ENCODE assay signal across 9 cellular contexts in the genomic region with DNA sequence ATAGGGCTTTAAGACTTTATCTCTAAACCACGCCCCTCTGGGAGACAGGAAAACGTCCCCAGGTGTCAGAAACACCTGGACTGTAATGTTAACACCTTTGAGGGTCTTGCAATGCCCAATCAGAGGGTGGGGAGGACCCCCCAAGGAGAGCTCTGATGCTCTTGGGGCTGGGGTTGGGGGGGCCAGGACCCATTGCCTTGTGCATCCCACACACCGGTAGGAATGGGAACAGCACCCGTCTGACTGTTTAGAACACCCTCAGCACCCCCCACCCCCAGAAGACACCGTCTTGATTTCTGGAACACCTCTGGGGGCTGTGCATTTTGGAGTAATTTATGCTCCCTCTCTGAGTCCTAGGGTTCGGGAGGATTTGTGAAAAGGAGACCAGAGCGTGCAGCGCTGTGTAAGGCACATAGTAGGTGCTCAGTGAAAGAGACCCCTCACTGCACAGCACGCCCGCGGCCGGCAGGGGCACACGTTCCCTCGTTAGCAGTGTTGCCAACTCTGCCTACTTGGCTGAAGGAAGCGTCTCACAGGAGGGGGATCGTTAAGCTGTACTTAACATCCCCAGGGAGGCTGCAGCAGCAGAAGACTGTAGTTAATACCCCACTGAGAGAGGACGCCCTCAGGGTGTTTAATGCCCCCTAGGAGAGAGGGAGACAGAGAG. TPM values are rescaled to one million over a fixed set of nuclear protein-coding genes. Genes with fewer than 3 reads are reported as not detected.
DNase-seq lines count a peak whose midpoint lies in the region; ATAC-seq, FAIRE-seq and TF ChIP-seq lines count a peak whose summit lies in the region.
"Had no signal": no experiment of that assay in that cellular context is flagged by ENCODE, and none has a peak within 500 bp of the region (broad histone marks: within the 10 kb centered on the region; RNA-seq: fewer than 3 reads in every experiment).

No MANE protein-coding gene starts in this region.

- no peak overlapping the region for H3K4ac ChIP-seq in H1 (replicated peaks; ENCODE audit: insufficient read length, low read depth, low read length)

- peaks cover 12% of the 10 kb centered on the region for H3K23me2 ChIP-seq in H1 (ENCODE audit: low read depth, low read length)

- H3K36me3 ChIP-seq in H1 (ENCODE audit: control insufficient read depth in 2 of 4, insufficient read depth in 4 of 4, low read length in 3 of 4) (no peaks in the 10 kb centered on the region; a peak in 1 of 8 replicates), pancreas (no peaks in the 10 kb centered on the region)

- H3K4me3 ChIP-seq in H1 (ENCODE audit: extremely low read depth in 1 of 4, insufficient read depth in 2 of 4, low read depth in 3 of 4, low read length in 4 of 4) (no peak overlapping the region), pancreas (no peak overlapping the region)

- H4K20me1 ChIP-seq in H1 (replicated peaks in 1 of 2; ENCODE audit: control insufficient read depth in 1 of 2, insufficient read depth in 2 of 2, low read length in 2 of 2), result peaks cover 6 to 29% of the 10 kb centered on the region in 2 experiments

- TF ChIP-seq EP300 in H1 (IDR thresholded peaks at IDR 0.05; ENCODE audit: borderline replicate concordance in 1 of 2, low read depth in 2 of 2, low read length in 2 of 2), result 0 out of 3 replicates have a peak, but pooled peaks of 1 of the 2 experiments have one; percentile 43

- H3K23ac ChIP-seq in H1 (ENCODE audit: insufficient read length), result no peak overlapping the region

- H3K56ac ChIP-seq in H1 (replicated peaks; ENCODE audit: insufficient read length, low read depth, low read length), result no peak overlapping the region

- no peak overlapping the region for H3K27ac Mint-ChIP-seq in activated naive CD8-positive, alpha-beta T cell
- no peak overlapping the region for H3K27ac Mint-ChIP-seq in activated naive CD8-positive, alpha-beta T cell treated with anti-CD3 and anti-CD28 coated beads, Interleukin-2, amount 50 U/mL, for 24 hours
- H3K27ac Mint-ChIP-seq in activated T-helper 1 cell treated with anti-CD3 and anti-CD28 coated beads, Interleukin-12 subunit alpha, Interleukin-12 subunit beta, Interleukin-2, Interleukin-4 antibody, amounts not matched to agents 30 ng/mL and 10 ng/mL and 1 ng/mL, durations not matched to agents 14 hours and 24 hours and 36 hours, result no peak overlapping the region
- H3K27ac Mint-ChIP-seq: T-helper 2 cell treated with Interferon-gamma antibody and Interleukin-4, amounts not matched to agents 5 μg/mL and 100 μg/mL, for 36 hours had no signal

- H4K8ac ChIP-seq in H1 (ENCODE audit: extremely low read depth, insufficient read depth, low read length), result no peak overlapping the region

- H3K9ac ChIP-seq in H1 (replicated peaks in 1 of 4; ENCODE audit: extremely low read depth in 1 of 4, low read depth in 3 of 4, low read length in 3 of 4), result no peak overlapping the region

- no peaks in the 10 kb centered on the region for H3K79me1 ChIP-seq in H1 (ENCODE audit: low read depth, low read length)

- H2BK20ac ChIP-seq in H1 (ENCODE audit: low read length), result no peak overlapping the region

- H3K27ac ChIP-seq in H1 (ENCODE audit: low read depth, low read length) (no peak overlapping the region), RWPE1 (no peak overlapping the region), pancreas (no peak overlapping the region)

- CTCF ChIA-PET in H1 (lab: Charles Lee; ENCODE audit: partially characterized antibody) (interaction anchor here (0.8 to 7.0 kb wide), 24 partner anchors 9 to 66 kb away, joined by 3 to 51 read pairs (median 5); partner anchors contain the start of gene ARHGEF1), RWPE1 (lab: Yijun Ruan, JAX) (interaction anchor here (0.8 kb wide), 1 partner anchor 27 kb away, joined by 3 read pairs; no protein-coding TSS in a partner anchor)

- no peak for ATAC-seq in activated naive CD8-positive, alpha-beta T cell treated with anti-CD3 and anti-CD28 coated beads, Interleukin-2, amount 50 U/mL, for 24 hours
- no peak for ATAC-seq in pancreas

- POLR2A ChIA-PET in H1 (lab: Charles Lee; ENCODE audit: partially characterized antibody) (interaction anchor here (0.6 to 9.6 kb wide), 12 partner anchors 9 to 151 kb away, joined by 3 to 71 read pairs (median 6); partner anchors contain the start of gene RABAC1), RWPE1 (lab: Yijun Ruan, JAX; ENCODE audit: low non-redundant PET) (no interaction called here)

- peak; percentile 22 to 49; a peak in 3 of 4 replicates for TF ChIP-seq RAD21 in H1 (IDR thresholded peaks at IDR 0.05 in 1 of 2, conservative IDR thresholded peaks at IDR 0.05 in 1 of 2; ENCODE audit: low read depth in 2 of 2, low read length in 2 of 2)

- H3K27me3 Mint-ChIP-seq in activated naive CD8-positive, alpha-beta T cell, result no peaks in the 10 kb centered on the region
- peaks cover 16% of the 10 kb centered on the region for H3K27me3 Mint-ChIP-seq in activated naive CD8-positive, alpha-beta T cell treated with anti-CD3 and anti-CD28 coated beads, Interleukin-2, amount 50 U/mL, for 24 hours
- peaks cover 18% of the 10 kb centered on the region for H3K27me3 Mint-ChIP-seq in activated T-helper 1 cell treated with anti-CD3 and anti-CD28 coated beads, Interleukin-12 subunit alpha, Interleukin-12 subunit beta, Interleukin-2, Interleukin-4 antibody, amounts not matched to agents 30 ng/mL and 10 ng/mL and 1 ng/mL, durations not matched to agents 14 hours and 24 hours and 36 hours (ENCODE audit: insufficient read depth)

- H2BK12ac ChIP-seq in H1 (ENCODE audit: low read depth, low read length), result no peak overlapping the region

- intact Hi-C loops in activated T-helper 1 cell treated with anti-CD3 and anti-CD28 coated beads, Interleukin-12 subunit alpha, Interleukin-12 subunit beta, Interleukin-2, Interleukin-4 antibody, amounts not matched to agents 30 ng/mL and 10 ng/mL and 1 ng/mL, durations not matched to agents 14 hours and 24 hours and 36 hours (cut with micrococcal nuclease), result no loop called here
- intact Hi-C loops in pancreas (cut with DNase I), result no loop called here

- no peak overlapping the region for H2AFZ ChIP-seq in H1 (ENCODE audit: low read length)

- no peak for DNase-seq in activated naive CD8-positive, alpha-beta T cell treated with anti-CD3 and anti-CD28 coated beads, Interleukin-2, amount 50 U/mL, for 24 hours
- DNase-seq in NCI-H2171 treated with DMSO at 0.1 percent for 48 hours (lab: John Stamatoyannopoulos, UW) (peak; percentile 46), H1 (ENCODE audit: low read depth in 1 of 2, low spot score in 2 of 2) (peak; percentile 58 to 84), retina (peak; percentile 35), RWPE1 (ENCODE audit: low spot score) (no peak), pancreas (no peak)
- DNase-seq in activated T-helper 1 cell treated with anti-CD3 and anti-CD28 coated beads, Interleukin-12 subunit alpha, Interleukin-12 subunit beta, Interleukin-2, Interleukin-4 antibody, amounts not matched to agents 30 ng/mL and 10 ng/mL and 1 ng/mL, durations not matched to agents 14 hours and 24 hours and 36 hours (ENCODE audit: low spot score), result no peak

- H3K4me1 ChIP-seq in H1 (replicated peaks in 1 of 4; ENCODE audit: control insufficient read depth in 3 of 4, insufficient read depth in 4 of 4, low read length in 3 of 4) (peaks cover 6 to 23% (median 15%) of the 10 kb centered on the region in 4 experiments), pancreas (no peaks in the 10 kb centered on the region)

- H3K14ac ChIP-seq in H1 (ENCODE audit: insufficient read length), result no peak overlapping the region

- no peak overlapping the region for H2BK15ac ChIP-seq in H1 (ENCODE audit: low read length)

- TF ChIP-seq CTCF in H1 (IDR thresholded peaks at IDR 0.05; ENCODE audit: control extremely low read depth in 1 of 3, insufficient read depth in 1 of 3, low read depth in 1 of 3, low read length in 3 of 3) (peak; percentile 59 to 97 (median 91)), RWPE1 (conservative IDR thresholded peaks at IDR 0.05; ENCODE audit: low read depth) (no peak), pancreas (IDR thresholded peaks at IDR 0.05) (no peak)

- H3K18ac ChIP-seq in H1 (ENCODE audit: extremely low read depth, low read length), result no peak overlapping the region

- peak; percentile 73 for FAIRE-seq in H1 (lab: Jason Lieb, UNC)
- FAIRE-seq in pancreas (lab: Jason Lieb, UNC), result no peak

- H3K79me2 ChIP-seq in H1 (ENCODE audit: control insufficient read depth in 1 of 2, insufficient read depth in 2 of 2, low read length in 2 of 2), result no peaks in the 10 kb centered on the region

- no peak overlapping the region for H2AK5ac ChIP-seq in H1 (ENCODE audit: low read depth, low read length)

- H4K91ac ChIP-seq in H1 (replicated peaks; ENCODE audit: insufficient read length, low read length), result no peak overlapping the region

- H3K9me3 Mint-ChIP-seq in activated naive CD8-positive, alpha-beta T cell (ENCODE audit: low read depth), result no peaks in the 10 kb centered on the region
- no peaks in the 10 kb centered on the region for H3K9me3 Mint-ChIP-seq in activated naive CD8-positive, alpha-beta T cell treated with anti-CD3 and anti-CD28 coated beads, Interleukin-2, amount 50 U/mL, for 24 hours
- H3K9me3 Mint-ChIP-seq in activated T-helper 1 cell treated with anti-CD3 and anti-CD28 coated beads, Interleukin-12 subunit alpha, Interleukin-12 subunit beta, Interleukin-2, Interleukin-4 antibody, amounts not matched to agents 30 ng/mL and 10 ng/mL and 1 ng/mL, durations not matched to agents 14 hours and 24 hours and 36 hours, result no peaks in the 10 kb centered on the region
- H3K9me3 Mint-ChIP-seq: T-helper 2 cell treated with Interferon-gamma antibody and Interleukin-4, amounts not matched to agents 5 μg/mL and 100 μg/mL, for 36 hours had no signal

- H3K4me2 ChIP-seq in H1 (ENCODE audit: insufficient read depth in 1 of 2, low read depth in 2 of 2, low read length in 2 of 2), result peak overlapping the region in 1 of 2 experiments; percentile 19; a peak in 1 of 4 replicates

- no peak for TF ChIP-seq POLR2A in H1 (IDR thresholded peaks at IDR 0.05; ENCODE audit: control extremely low read depth in 1 of 2, low read depth in 2 of 2, low read length in 2 of 2)

- peak overlapping the region; percentile 20 for H3K4me3 Mint-ChIP-seq in activated naive CD8-positive, alpha-beta T cell
- no peak overlapping the region for H3K4me3 Mint-ChIP-seq in activated naive CD8-positive, alpha-beta T cell treated with anti-CD3 and anti-CD28 coated beads, Interleukin-2, amount 50 U/mL, for 24 hours
- H3K4me3 Mint-ChIP-seq in activated T-helper 1 cell treated with anti-CD3 and anti-CD28 coated beads, Interleukin-12 subunit alpha, Interleukin-12 subunit beta, Interleukin-2, Interleukin-4 antibody, amounts not matched to agents 30 ng/mL and 10 ng/mL and 1 ng/mL, durations not matched to agents 14 hours and 24 hours and 36 hours, result no peak overlapping the region

- no peak overlapping the region for H4K5ac ChIP-seq in H1 (ENCODE audit: insufficient read length, low read depth, low read length)

- no peaks in the 10 kb centered on the region for H3K36me3 Mint-ChIP-seq in activated naive CD8-positive, alpha-beta T cell
- no peaks in the 10 kb centered on the region for H3K36me3 Mint-ChIP-seq in activated naive CD8-positive, alpha-beta T cell treated with anti-CD3 and anti-CD28 coated beads, Interleukin-2, amount 50 U/mL, for 24 hours (ENCODE audit: low read depth)
- H3K36me3 Mint-ChIP-seq in activated T-helper 1 cell treated with anti-CD3 and anti-CD28 coated beads, Interleukin-12 subunit alpha, Interleukin-12 subunit beta, Interleukin-2, Interleukin-4 antibody, amounts not matched to agents 30 ng/mL and 10 ng/mL and 1 ng/mL, durations not matched to agents 14 hours and 24 hours and 36 hours (ENCODE audit: low read depth), result no peaks in the 10 kb centered on the region

- WGBS in H1 (ENCODE audit: extremely low coverage in 1 of 2, insufficient coverage in 1 of 2, insufficient read length in 1 of 2, insufficient replicate concordance in 2 of 2, low coverage in 1 of 2, low lambda C conversion rate in 2 of 2, missing lambda C conversion rate in 1 of 2), 2 experiments, result 8% methylated on average over 17 of the region's 17 CpGs; no CpG with 5 or more reads in 1 of the 2 experiments
- WGBS in pancreas, 2 donors, result 20 to 36% methylated on average over 17 of the region's 17 CpGs

- H3K4me1 Mint-ChIP-seq in activated naive CD8-positive, alpha-beta T cell (ENCODE audit: low read depth), result peaks cover 51% of the 10 kb centered on the region
- peaks cover 45% of the 10 kb centered on the region for H3K4me1 Mint-ChIP-seq in activated naive CD8-positive, alpha-beta T cell treated with anti-CD3 and anti-CD28 coated beads, Interleukin-2, amount 50 U/mL, for 24 hours
- peaks cover 41% of the 10 kb centered on the region for H3K4me1 Mint-ChIP-seq in activated T-helper 1 cell treated with anti-CD3 and anti-CD28 coated beads, Interleukin-12 subunit alpha, Interleukin-12 subunit beta, Interleukin-2, Interleukin-4 antibody, amounts not matched to agents 30 ng/mL and 10 ng/mL and 1 ng/mL, durations not matched to agents 14 hours and 24 hours and 36 hours (ENCODE audit: low read depth)

- no peak overlapping the region for H2BK5ac ChIP-seq in H1 (ENCODE audit: low read depth, low read length)

- H3K27me3 ChIP-seq in H1 (replicated peaks in 1 of 4; ENCODE audit: control insufficient read depth in 3 of 4, extremely low read depth in 1 of 4, insufficient read depth in 3 of 4, low read length in 3 of 4) (peaks cover 72 to 97% (median 94%) of the 10 kb centered on the region in 4 experiments), pancreas (no peaks in the 10 kb centered on the region)

- H2BK120ac ChIP-seq in H1 (replicated peaks; ENCODE audit: low read depth, low read length), result no peak overlapping the region

- H3K9me3 ChIP-seq in H1 (ENCODE audit: insufficient read depth in 2 of 2, low read depth in 1 of 2, low read length in 1 of 2) (no peaks in the 10 kb centered on the region), pancreas (no peaks in the 10 kb centered on the region)

RNA-seq across cellular contexts. Expression of gene ERFL, which starts 2.8 kb away (rescaled TPM):
- not detected in 2 replicates for total RNA-seq in H1 (2021; fragmentation: NEBNext Ultra II Directional; extraction: Animal tissue kit (Norgen Biotek cat#: 25700))
- 0.08 and 0.12 TPM in 2 replicates for polyA plus RNA-seq in H1 (2011; rRNA removed)
- polyA plus RNA-seq in H1 (2011; cell fraction: cytosol; rRNA removed), result 0.03 TPM
- 0.33 TPM for polyA plus RNA-seq in H1 (2011; cell fraction: nucleus; rRNA removed)
- 0.08 to 0.16 TPM (median 0.10 TPM) in 3 of 4 replicates, not detected in the other for polyA plus RNA-seq in H1 (2012, experiment 1 of 2)
- polyA plus RNA-seq in H1 (2012, experiment 2 of 2), result not detected
- polyA plus RNA-seq in H1 (2013, experiment 1 of 2), result 0.02 TPM
- polyA plus RNA-seq in H1 (2013, experiment 2 of 2), result 0.06 TPM
- not detected in 2 replicates for polyA minus RNA-seq in H1 (2011; rRNA and poly(A)+ RNA removed)
- polyA minus RNA-seq in H1 (2011; cell fraction: cytosol; rRNA and poly(A)+ RNA removed), result not detected
- polyA minus RNA-seq in H1 (2011; cell fraction: nucleus; rRNA and poly(A)+ RNA removed), result not detected
- 3.1 TPM in 2 replicates for total RNA-seq in activated T-helper 1 cell treated with anti-CD3 and anti-CD28 coated beads, Interleukin-12 subunit alpha, Interleukin-12 subunit beta, Interleukin-2, Interleukin-4 antibody, amounts not matched to agents 30 ng/mL and 10 ng/mL and 1 ng/mL, durations not matched to agents 14 hours and 24 hours and 36 hours
- total RNA-seq in pancreas, result under 1 TPM in 5 of 6 donors, not detected in 1; 0.06 to 0.37 (median 0.14) TPM
- under 1 TPM; 0.33 to 0.34 TPM for polyA plus RNA-seq in pancreas

RNA-seq across cellular contexts. Expression of gene RABAC1, which starts 28.1 kb away (rescaled TPM):
- total RNA-seq in H1 (2021; fragmentation: NEBNext Ultra II Directional; extraction: Animal tissue kit (Norgen Biotek cat#: 25700)), result 123 and 124 TPM in 2 replicates
- polyA plus RNA-seq in H1 (2011; rRNA removed) (439 and 585 TPM in 2 replicates), pancreas (100 to 1,000 TPM; 117 to 134 TPM)
- 282 TPM for polyA plus RNA-seq in H1 (2011; cell fraction: cytosol; rRNA removed)
- 227 TPM for polyA plus RNA-seq in H1 (2011; cell fraction: nucleus; rRNA removed)
- 99.4 to 181 TPM (median 175 TPM) in 4 replicates for polyA plus RNA-seq in H1 (2012, experiment 1 of 2)
- 315 TPM for polyA plus RNA-seq in H1 (2012, experiment 2 of 2)
- 173 TPM for polyA plus RNA-seq in H1 (2013, experiment 1 of 2)
- polyA plus RNA-seq in H1 (2013, experiment 2 of 2), result 186 TPM
- 46.7 and 56.4 TPM in 2 replicates for polyA minus RNA-seq in H1 (2011; rRNA and poly(A)+ RNA removed)
- 53.9 TPM for polyA minus RNA-seq in H1 (2011; cell fraction: cytosol; rRNA and poly(A)+ RNA removed)
- polyA minus RNA-seq in H1 (2011; cell fraction: nucleus; rRNA and poly(A)+ RNA removed), result 41.0 TPM
- 36.2 and 41.3 TPM in 2 replicates for total RNA-seq in activated T-helper 1 cell treated with anti-CD3 and anti-CD28 coated beads, Interleukin-12 subunit alpha, Interleukin-12 subunit beta, Interleukin-2, Interleukin-4 antibody, amounts not matched to agents 30 ng/mL and 10 ng/mL and 1 ng/mL, durations not matched to agents 14 hours and 24 hours and 36 hours
- 10 to 100 TPM; 49.8 to 79.4 (median 66.8) TPM for total RNA-seq in pancreas

RNA-seq across cellular contexts. Expression of gene ARHGEF1, which starts 48.1 kb away (rescaled TPM):
- 49.0 and 54.6 TPM in 2 replicates for total RNA-seq in H1 (2021; fragmentation: NEBNext Ultra II Directional; extraction: Animal tissue kit (Norgen Biotek cat#: 25700))
- polyA plus RNA-seq in H1 (2011; rRNA removed) (23.0 and 41.1 TPM in 2 replicates), pancreas (100 to 1,000 TPM; 139 to 179 TPM)
- polyA plus RNA-seq in H1 (2011; cell fraction: cytosol; rRNA removed), result 35.9 TPM
- 95.3 TPM for polyA plus RNA-seq in H1 (2011; cell fraction: nucleus; rRNA removed)
- 38.4 to 51.0 TPM (median 48.8 TPM) in 4 replicates for polyA plus RNA-seq in H1 (2012, experiment 1 of 2)
- 35.5 TPM for polyA plus RNA-seq in H1 (2012, experiment 2 of 2)
- polyA plus RNA-seq in H1 (2013, experiment 1 of 2), result 49.6 TPM
- 44.9 TPM for polyA plus RNA-seq in H1 (2013, experiment 2 of 2)
- polyA minus RNA-seq in H1 (2011; rRNA and poly(A)+ RNA removed), result 9.4 and 11.0 TPM in 2 replicates
- polyA minus RNA-seq in H1 (2011; cell fraction: cytosol; rRNA and poly(A)+ RNA removed), result 25.5 TPM
- 34.6 TPM for polyA minus RNA-seq in H1 (2011; cell fraction: nucleus; rRNA and poly(A)+ RNA removed)
- 386 and 392 TPM in 2 replicates for total RNA-seq in activated T-helper 1 cell treated with anti-CD3 and anti-CD28 coated beads, Interleukin-12 subunit alpha, Interleukin-12 subunit beta, Interleukin-2, Interleukin-4 antibody, amounts not matched to agents 30 ng/mL and 10 ng/mL and 1 ng/mL, durations not matched to agents 14 hours and 24 hours and 36 hours
- total RNA-seq in pancreas, result 10 to 100 TPM; 26.3 to 65.6 (median 37.0) TPM

RNA-seq across cellular contexts. Expression of gene CD79A, which starts 54.0 kb away (rescaled TPM):
- 0.54 TPM in 1 of 2 replicates, not detected in the other for total RNA-seq in H1 (2021; fragmentation: NEBNext Ultra II Directional; extraction: Animal tissue kit (Norgen Biotek cat#: 25700))
- polyA plus RNA-seq in H1 (2011; rRNA removed) (0.77 and 0.83 TPM in 2 replicates), pancreas (under 1 TPM; 0.11 to 0.23 TPM)
- 0.49 TPM for polyA plus RNA-seq in H1 (2011; cell fraction: cytosol; rRNA removed)
- 0.91 TPM for polyA plus RNA-seq in H1 (2011; cell fraction: nucleus; rRNA removed)
- polyA plus RNA-seq in H1 (2012, experiment 1 of 2), result 0.28 to 1.0 TPM (median 0.52 TPM) in 3 of 4 replicates, not detected in the other
- 0.55 TPM for polyA plus RNA-seq in H1 (2012, experiment 2 of 2)
- polyA plus RNA-seq in H1 (2013, experiment 1 of 2), result 0.59 TPM
- 0.68 TPM for polyA plus RNA-seq in H1 (2013, experiment 2 of 2)
- polyA minus RNA-seq in H1 (2011; rRNA and poly(A)+ RNA removed), result not detected in 2 replicates
- not detected for polyA minus RNA-seq in H1 (2011; cell fraction: cytosol; rRNA and poly(A)+ RNA removed)
- polyA minus RNA-seq in H1 (2011; cell fraction: nucleus; rRNA and poly(A)+ RNA removed), result not detected
- 2.7 and 2.9 TPM in 2 replicates for total RNA-seq in activated T-helper 1 cell treated with anti-CD3 and anti-CD28 coated beads, Interleukin-12 subunit alpha, Interleukin-12 subunit beta, Interleukin-2, Interleukin-4 antibody, amounts not matched to agents 30 ng/mL and 10 ng/mL and 1 ng/mL, durations not matched to agents 14 hours and 24 hours and 36 hours
- under 1 TPM in 5 of 6 donors, not detected in 1; 0.16 to 1.00 (median 0.31) TPM for total RNA-seq in pancreas

Comparison
In these comparisons a context has a peak if more than half of its experiments do, and no peak if none do; other contexts are left out.
1. DNase-seq: peak in NCI-H2171 treated with DMSO at 0.1 percent for 48 hours (single experiment), H1 (2 of 2) and retina (single experiment); none in activated naive CD8-positive, alpha-beta T cell treated with anti-CD3 and anti-CD28 coated beads, Interleukin-2, amount 50 U/mL, for 24 hours (single experiment), RWPE1 (single experiment), activated T-helper 1 cell treated with anti-CD3 and anti-CD28 coated beads, Interleukin-12 subunit alpha, Interleukin-12 subunit beta, Interleukin-2, Interleukin-4 antibody, amounts not matched to agents 30 ng/mL and 10 ng/mL and 1 ng/mL, durations not matched to agents 14 hours and 24 hours and 36 hours (single experiment) and pancreas (0 of 6).
2. CTCF ChIP-seq: peak in H1 (3 of 3); none in RWPE1 (single experiment) and pancreas (0 of 4).